In genomic region chr7:3095046-3095445, GRCh38 we compare ENCODE assay signal across 1 cellular context.
TF ChIP-seq lines count a peak whose summit lies in the region.

No MANE protein-coding gene starts in this region.

TF ChIP-seq in GM23338, 12 proteins besides CTCF, POLR2A, EP300 and RAD21 (continued from another document):
- TF ChIP-seq ZNF462 (CRISPR knock-in tag; IDR thresholded peaks at IDR 0.05): no peak
